In the genomic region with DNA sequence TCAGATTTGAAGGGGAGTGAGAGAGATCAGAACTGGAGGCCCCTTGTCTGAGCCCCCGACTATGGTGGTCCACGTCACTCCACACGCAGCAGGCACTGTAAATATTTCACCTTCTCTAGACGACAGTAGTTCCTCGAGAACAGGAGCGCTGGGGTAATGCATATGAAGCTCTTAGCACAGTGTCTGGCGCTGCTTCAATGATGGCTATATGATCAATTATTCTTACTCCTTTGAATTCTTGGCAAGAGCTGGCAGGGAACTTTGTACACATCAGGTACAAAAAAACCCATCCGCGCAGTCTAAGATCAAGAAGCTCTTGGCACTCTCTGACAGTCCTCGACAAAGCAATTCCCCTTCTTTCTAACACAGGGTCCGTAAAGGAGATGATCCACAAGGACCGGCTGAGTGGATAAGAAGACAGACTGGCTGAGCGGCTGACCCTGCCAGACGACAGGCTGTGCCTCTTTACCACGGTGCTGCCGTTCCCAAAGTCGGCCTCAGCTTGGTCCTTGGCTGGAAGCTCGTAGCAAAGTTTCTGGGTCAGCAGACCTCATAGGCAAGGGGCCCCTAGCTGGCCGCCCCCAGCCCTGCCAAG, we compare ENCODE assay signal across 8 cellular contexts. TPM values are rescaled to one million over a fixed set of nuclear protein-coding genes. Genes with fewer than 3 reads are reported as not detected.
DNase-seq lines count a peak whose midpoint lies in the region; ATAC-seq and TF ChIP-seq lines count a peak whose summit lies in the region.

No MANE protein-coding gene starts in this region.

- TF ChIP-seq CTCF in endodermal cell (conservative IDR thresholded peaks at IDR 0.05) (no peak), neutrophil (IDR thresholded peaks at IDR 0.05) (no peak)

- no peaks in the 10 kb centered on the region for H3K9me3 Mint-ChIP-seq in activated CD8-positive, alpha-beta memory T cell treated with anti-CD3 and anti-CD28 coated beads, Interleukin-2, amount 10 ng/mL, durations not matched to agents 7 days and 5 days (ENCODE audit: low read depth)
- no peaks in the 10 kb centered on the region for H3K9me3 Mint-ChIP-seq in endodermal cell

- H3K9ac ChIP-seq in NT2/D1 (ENCODE audit: insufficient read length, low read depth) = peak overlapping the region; percentile 69
- no peak overlapping the region for H3K9ac ChIP-seq in endodermal cell (ENCODE audit: extremely low read depth, low read length, poor library complexity, severe bottlenecking)

- peaks cover 30% of the 10 kb centered on the region for H3K36me3 Mint-ChIP-seq in activated CD8-positive, alpha-beta memory T cell treated with anti-CD3 and anti-CD28 coated beads, Interleukin-2, amount 10 ng/mL, durations not matched to agents 7 days and 5 days
- no peaks in the 10 kb centered on the region for H3K36me3 Mint-ChIP-seq in endodermal cell (ENCODE audit: low read depth)

- no peaks in the 10 kb centered on the region for H3K27me3 Mint-ChIP-seq in activated CD8-positive, alpha-beta memory T cell treated with anti-CD3 and anti-CD28 coated beads, Interleukin-2, amount 10 ng/mL, durations not matched to agents 7 days and 5 days
- peaks cover 22% of the 10 kb centered on the region for H3K27me3 Mint-ChIP-seq in endodermal cell (ENCODE audit: insufficient read depth)

- peak overlapping the region; percentile 89 for H3K4me3 Mint-ChIP-seq in activated CD8-positive, alpha-beta memory T cell treated with anti-CD3 and anti-CD28 coated beads, Interleukin-2, amount 10 ng/mL, durations not matched to agents 7 days and 5 days
- H3K4me3 Mint-ChIP-seq in endodermal cell = peak overlapping the region; percentile 51

- H3K4me1 ChIP-seq in NT2/D1 (ENCODE audit: insufficient read depth, insufficient read length) (peaks cover 8% of the 10 kb centered on the region), endodermal cell (ENCODE audit: control insufficient read depth, insufficient read depth, low read length) (no peaks in the 10 kb centered on the region), neutrophil (ENCODE audit: control insufficient read depth in 1 of 2, insufficient read depth in 1 of 2, low read depth in 1 of 2, low read length in 1 of 2) (peaks cover 62 to 77% of the 10 kb centered on the region in 2 experiments), SJCRH30 (no peaks in the 10 kb centered on the region)

- peak overlapping the region; percentile 84 for H3K27ac Mint-ChIP-seq in activated CD8-positive, alpha-beta memory T cell treated with anti-CD3 and anti-CD28 coated beads, Interleukin-2, amount 10 ng/mL, durations not matched to agents 7 days and 5 days
- no peak overlapping the region for H3K27ac Mint-ChIP-seq in endodermal cell

- no peaks in the 10 kb centered on the region for H3K9me3 ChIP-seq in NT2/D1 (ENCODE audit: insufficient read depth, low read length)
- H3K9me3 ChIP-seq in endodermal cell (ENCODE audit: control insufficient read depth, low read length) = no peaks in the 10 kb centered on the region
- no peaks in the 10 kb centered on the region for H3K9me3 ChIP-seq in neutrophil
- H3K9me3 ChIP-seq in SJCRH30 (replicated peaks) = no peaks in the 10 kb centered on the region

- ATAC-seq in activated CD8-positive, alpha-beta memory T cell treated with anti-CD3 and anti-CD28 coated beads, Interleukin-2, amount 10 ng/mL, durations not matched to agents 7 days and 5 days = no peak
- no peak for ATAC-seq in GM18870 (IDR thresholded peaks at IDR 0.05; ENCODE audit: unreplicated experiment)

- H3K27me3 ChIP-seq in NT2/D1 (ENCODE audit: insufficient read depth, insufficient read length) (peaks cover 35% of the 10 kb centered on the region), endodermal cell (ENCODE audit: control insufficient read depth, insufficient read depth, low read length, poor library complexity, severe bottlenecking) (peaks cover 22% of the 10 kb centered on the region), neutrophil (no peaks in the 10 kb centered on the region), SJCRH30 (peaks cover 16% of the 10 kb centered on the region; the same call in 1 of the 2 replicates)

- H3K4me3 ChIP-seq in NT2/D1 (ENCODE audit: insufficient read length, low read depth) = peak overlapping the region; percentile 45
- H3K4me3 ChIP-seq in endodermal cell (ENCODE audit: low read length) = no peak overlapping the region
- H3K4me3 ChIP-seq in neutrophil (ENCODE audit: low read depth in 1 of 2, low read length in 1 of 2) = peak overlapping the region; percentile 63 to 83
- H3K4me3 ChIP-seq in SJCRH30 = no peak overlapping the region

- no peak for DNase-seq in activated CD8-positive, alpha-beta memory T cell treated with anti-CD3 and anti-CD28 coated beads, Interleukin-2, amount 10 ng/mL, durations not matched to agents 7 days and 5 days
- no peak for DNase-seq in activated CD8-positive, alpha-beta memory T cell treated with anti-CD3 and anti-CD28 coated beads for 24 hours
- DNase-seq in NT2/D1 (ENCODE audit: low read depth, low spot score) (no peak), endodermal cell (no peak), SJCRH30 (no peak)
- no peak for DNase-seq in activated CD4-positive, alpha-beta T cell treated with anti-CD3 and anti-CD28 coated beads for 4 hours

- H3K4me1 Mint-ChIP-seq in activated CD8-positive, alpha-beta memory T cell treated with anti-CD3 and anti-CD28 coated beads, Interleukin-2, amount 10 ng/mL, durations not matched to agents 7 days and 5 days = peaks cover 61% of the 10 kb centered on the region
- peaks cover 6% of the 10 kb centered on the region for H3K4me1 Mint-ChIP-seq in endodermal cell

- CTCF ChIA-PET in activated CD8-positive, alpha-beta memory T cell treated with anti-CD3 and anti-CD28 coated beads, Interleukin-2, amount 10 ng/mL, durations not matched to agents 7 days and 5 days (lab: Charles Lee) = interaction anchor here (0.8 to 8.6 kb wide), 5 partner anchors 8 to 110 kb away, joined by 3 to 81 read pairs (median 4); no protein-coding TSS in a partner anchor

- H3K36me3 ChIP-seq in NT2/D1 (ENCODE audit: insufficient read depth, insufficient read length, low read length) (no peaks in the 10 kb centered on the region), endodermal cell (ENCODE audit: control insufficient read depth, insufficient read depth, low read length) (no peaks in the 10 kb centered on the region), neutrophil (no peaks in the 10 kb centered on the region), SJCRH30 (no peaks in the 10 kb centered on the region)

- H3K27ac ChIP-seq in endodermal cell (ENCODE audit: low read depth, low read length) (no peak overlapping the region), neutrophil (peak overlapping the region; percentile 92), SJCRH30 (no peak overlapping the region)

- 73 to 81% methylated on average over 14 to 19 of the region's 19 CpGs for WGBS in endodermal cell (ENCODE audit: insufficient coverage in 1 of 2, insufficient read length in 1 of 2), 2 experiments

RNA-seq across cellular contexts. Expression of gene NRROS, which starts 0.5 kb away (rescaled TPM):
- total RNA-seq in activated CD8-positive, alpha-beta memory T cell treated with anti-CD3 and anti-CD28 coated beads, Interleukin-2, amount 10 ng/mL, durations not matched to agents 7 days and 5 days = 10 to 100 TPM; 37.5 to 47.8 TPM
- total RNA-seq in endodermal cell = 1 to 10 TPM; 2.1 to 3.2 TPM
- 0.57 TPM for polyA plus RNA-seq in endodermal cell (2013, experiment 1 of 2)
- polyA plus RNA-seq in endodermal cell (2013, experiment 2 of 2) = 0.33 TPM
- not detected in 2 replicates for total RNA-seq in SJCRH30 (2014; rRNA removed; shearing (Covaris generic))

Comparison
In these comparisons a context has a peak if more than half of its experiments do, and no peak if none do; other contexts are left out.
1. H3K4me3 ChIP-seq: peak in NT2/D1 (single experiment) and neutrophil (2 of 2); none in endodermal cell (single experiment) and SJCRH30 (single experiment).
2. RNA of gene NRROS, which starts 0.5 kb away (total RNA-seq): 37.5 to 47.8 TPM in activated CD8-positive, alpha-beta memory T cell treated with anti-CD3 and anti-CD28 coated beads, Interleukin-2, amount 10 ng/mL, durations not matched to agents 7 days and 5 days; 2.1 to 3.2 TPM in endodermal cell and not detected in SJCRH30; every median in the first group is over 4 times any median in the second.